ENCODE assay signal across 5 cellular contexts in genomic region chr22:43980996-43981395, GRCh38. TPM values are rescaled to one million over a fixed set of nuclear protein-coding genes. Genes with fewer than 3 reads are reported as not detected.
"Had no signal": no experiment of that assay in that cellular context is flagged by ENCODE, and none has a peak within 500 bp of the region (broad histone marks: within the 10 kb centered on the region; RNA-seq: fewer than 3 reads in every experiment).

No MANE protein-coding gene starts in this region.

- H3K27ac Mint-ChIP-seq: GM23338, IgD-negative memory B cell had no signal

- H3K27me3 Mint-ChIP-seq: IgD-negative memory B cell had no signal

- H3K4me2 ChIP-seq: GM23338 had no signal

- H3K4me3 Mint-ChIP-seq: GM23338, H9, IgD-negative memory B cell had no signal

- H3K4me3 ChIP-seq: GM23338 had no signal

- DNase-seq: H9, HCEC 1CT had no signal

- H3K9me3 Mint-ChIP-seq: GM23338, H9, IgD-negative memory B cell had no signal

- H2AFZ ChIP-seq: GM23338 had no signal

- H3K4me1 Mint-ChIP-seq: GM23338, H9 had no signal

RNA-seq across cellular contexts. Expression of gene PARVB, which starts 43.1 kb away (rescaled TPM):
- total RNA-seq: HT-29 had no signal

RNA-seq across cellular contexts. Expression of gene PNPLA3, which starts 57.4 kb away (rescaled TPM):
- polyA plus RNA-seq: IgD-negative memory B cell had no signal
